25 cellular contexts compared by ENCODE assay signal in the genomic region with DNA sequence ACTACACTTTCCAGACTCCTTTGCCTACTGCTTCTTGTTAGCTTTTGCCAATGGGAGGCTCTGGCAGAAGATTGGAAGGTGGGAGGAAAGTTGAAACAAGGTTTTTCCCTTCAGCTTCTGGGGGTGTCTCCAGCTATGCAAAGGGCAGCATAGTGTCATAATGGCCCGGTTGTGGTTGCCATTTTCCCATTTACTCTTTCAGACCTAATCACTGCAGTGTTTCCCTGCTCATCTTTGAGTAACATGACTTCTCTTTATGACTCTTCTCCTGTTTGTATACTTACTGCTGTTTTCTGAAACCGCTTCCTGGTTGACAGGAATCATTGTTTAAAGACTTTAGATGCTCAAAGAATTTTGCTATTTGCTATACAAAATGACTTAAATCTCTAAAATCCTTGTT. TPM values are rescaled to one million over a fixed set of nuclear protein-coding genes. Genes with fewer than 3 reads are reported as not detected.
DNase-seq lines count a peak whose midpoint lies in the region; ATAC-seq and TF ChIP-seq lines count a peak whose summit lies in the region.
"Had no signal": no experiment of that assay in that cellular context is flagged by ENCODE, and none has a peak within 500 bp of the region (broad histone marks: within the 10 kb centered on the region; RNA-seq: fewer than 3 reads in every experiment).

No MANE protein-coding gene starts in this region.

- H3K4me1 ChIP-seq in right lobe of liver (no peaks in the 10 kb centered on the region), testis (no peaks in the 10 kb centered on the region)

- H3K36me3 ChIP-seq in right lobe of liver (no peaks in the 10 kb centered on the region), testis (ENCODE audit: low read depth, missing control alignments) (no peaks in the 10 kb centered on the region)
- H3K36me3 ChIP-seq: MG63 had no signal

- peak; percentile 64 for DNase-seq in activated CD4-positive, alpha-beta T cell treated with anti-CD3 and anti-CD28 coated beads for 36 hours
- no peak for DNase-seq in activated CD4-positive, alpha-beta T cell treated with anti-CD3 and anti-CD28 coated beads for 1 hour
- no peak for DNase-seq in activated T-cell treated with anti-CD3 and anti-CD28 coated beads, Interleukin-2, amount 50 U/mL, for 72 hours
- no peak for DNase-seq in activated T-cell treated with anti-CD3 and anti-CD28 coated beads, Interleukin-2, amount 50 U/mL, for 24 hours
- DNase-seq in activated CD8-positive, alpha-beta T cell treated with anti-CD3 and anti-CD28 coated beads for 36 hours = peak; percentile 59
- no peak for DNase-seq in stimulated activated effector memory CD8-positive, alpha-beta T cell treated with anti-CD3 and anti-CD28 coated beads, Interleukin-12 subunit alpha, Interleukin-12 subunit beta, amount 100 ng/mL, for 72 hours (ENCODE audit: low spot score in 2 of 2)
- no peak for DNase-seq in right lobe of liver
- no peak for DNase-seq in testis
- DNase-seq: 8988T; ACHN; Calu3; DMS79 treated with DMSO at 0.1 percent for 48 hours; GF-D8; H9; HFFc6; KBM-7; MG63; NCI-H1105 treated with DMSO at 0.1 percent for 48 hours; NCI-H2029; NCI-H446 treated with DMSO at 0.1 percent for 48 hours; NCI-H526; NCI-H82; NK-92 treated with Interleukin-12 subunit alpha and Interleukin-12 subunit beta, amount 100 ng/mL, for 24 hours; PC-3 had no signal

- POLR2A ChIA-PET in activated CD4-positive, alpha-beta T cell treated with anti-CD3 and anti-CD28 coated beads for 36 hours (lab: Charles Lee) = no interaction called here
- POLR2A ChIA-PET in activated CD8-positive, alpha-beta T cell treated with anti-CD3 and anti-CD28 coated beads for 36 hours (lab: Charles Lee) = no interaction called here

- H3K4me3 Mint-ChIP-seq in activated CD4-positive, alpha-beta T cell treated with anti-CD3 and anti-CD28 coated beads for 36 hours = no peak overlapping the region
- H3K4me3 Mint-ChIP-seq in activated T-cell treated with anti-CD3 and anti-CD28 coated beads, Interleukin-2, amount 50 U/mL, for 72 hours = no peak overlapping the region
- H3K4me3 Mint-ChIP-seq in activated T-cell treated with anti-CD3 and anti-CD28 coated beads, Interleukin-2, amount 50 U/mL, for 24 hours = no peak overlapping the region
- H3K4me3 Mint-ChIP-seq in activated CD8-positive, alpha-beta T cell treated with anti-CD3 and anti-CD28 coated beads for 36 hours = no peak overlapping the region
- H3K4me3 Mint-ChIP-seq in stimulated activated effector memory CD8-positive, alpha-beta T cell treated with anti-CD3 and anti-CD28 coated beads, Interleukin-12 subunit alpha, Interleukin-12 subunit beta, amount 100 ng/mL, for 72 hours = no peak overlapping the region
- H3K4me3 Mint-ChIP-seq: GM23338, H9, HFFc6 had no signal

- H3K27ac Mint-ChIP-seq in activated CD4-positive, alpha-beta T cell treated with anti-CD3 and anti-CD28 coated beads for 36 hours = no peak overlapping the region
- peak overlapping the region; percentile 47 for H3K27ac Mint-ChIP-seq in activated T-cell treated with anti-CD3 and anti-CD28 coated beads, Interleukin-2, amount 50 U/mL, for 72 hours
- H3K27ac Mint-ChIP-seq in activated T-cell treated with anti-CD3 and anti-CD28 coated beads, Interleukin-2, amount 50 U/mL, for 24 hours = no peak overlapping the region
- H3K27ac Mint-ChIP-seq in activated CD8-positive, alpha-beta T cell treated with anti-CD3 and anti-CD28 coated beads for 36 hours = no peak overlapping the region
- no peak overlapping the region for H3K27ac Mint-ChIP-seq in stimulated activated effector memory CD8-positive, alpha-beta T cell treated with anti-CD3 and anti-CD28 coated beads, Interleukin-12 subunit alpha, Interleukin-12 subunit beta, amount 100 ng/mL, for 72 hours
- H3K27ac Mint-ChIP-seq: GM23338, H9, HFFc6 had no signal

- TF ChIP-seq CTCF in activated CD8-positive, alpha-beta T cell treated with anti-CD3 and anti-CD28 coated beads for 36 hours (IDR thresholded peaks at IDR 0.05) = no peak
- TF ChIP-seq CTCF in right lobe of liver (IDR thresholded peaks at IDR 0.05) (no peak), testis (IDR thresholded peaks at IDR 0.05) (no peak)

- no peaks in the 10 kb centered on the region for H3K36me3 Mint-ChIP-seq in activated CD4-positive, alpha-beta T cell treated with anti-CD3 and anti-CD28 coated beads for 36 hours (ENCODE audit: low read depth)
- H3K36me3 Mint-ChIP-seq in activated T-cell treated with anti-CD3 and anti-CD28 coated beads, Interleukin-2, amount 50 U/mL, for 72 hours (ENCODE audit: insufficient read depth in 2 of 2) = peaks cover 0 to 3% of the 10 kb centered on the region in 2 donors
- no peaks in the 10 kb centered on the region for H3K36me3 Mint-ChIP-seq in activated T-cell treated with anti-CD3 and anti-CD28 coated beads, Interleukin-2, amount 50 U/mL, for 24 hours (ENCODE audit: low read depth)
- no peaks in the 10 kb centered on the region for H3K36me3 Mint-ChIP-seq in activated CD8-positive, alpha-beta T cell treated with anti-CD3 and anti-CD28 coated beads for 36 hours (ENCODE audit: low read depth)
- no peaks in the 10 kb centered on the region for H3K36me3 Mint-ChIP-seq in stimulated activated effector memory CD8-positive, alpha-beta T cell treated with anti-CD3 and anti-CD28 coated beads, Interleukin-12 subunit alpha, Interleukin-12 subunit beta, amount 100 ng/mL, for 72 hours

- H3K27me3 ChIP-seq in right lobe of liver (no peaks in the 10 kb centered on the region), testis (no peaks in the 10 kb centered on the region)
- H3K27me3 ChIP-seq: MG63 had no signal

- H3K27me3 Mint-ChIP-seq in activated CD4-positive, alpha-beta T cell treated with anti-CD3 and anti-CD28 coated beads for 36 hours = peaks cover 11% of the 10 kb centered on the region
- peaks cover 47% of the 10 kb centered on the region for H3K27me3 Mint-ChIP-seq in activated T-cell treated with anti-CD3 and anti-CD28 coated beads, Interleukin-2, amount 50 U/mL, for 72 hours (ENCODE audit: low read depth)
- H3K27me3 Mint-ChIP-seq in activated T-cell treated with anti-CD3 and anti-CD28 coated beads, Interleukin-2, amount 50 U/mL, for 24 hours = peaks cover 35% of the 10 kb centered on the region
- peaks cover 16% of the 10 kb centered on the region for H3K27me3 Mint-ChIP-seq in activated CD8-positive, alpha-beta T cell treated with anti-CD3 and anti-CD28 coated beads for 36 hours

- intact Hi-C loops in activated CD4-positive, alpha-beta T cell treated with anti-CD3 and anti-CD28 coated beads for 36 hours (cut with DNase I, micrococcal nuclease) = loop anchor here in 1 of 2 experiments (5.0 kb wide), 1 partner anchor 530 kb away; no protein-coding TSS in a partner anchor
- intact Hi-C loops in activated CD8-positive, alpha-beta T cell treated with anti-CD3 and anti-CD28 coated beads for 36 hours (cut with micrococcal nuclease) = no loop called here
- intact Hi-C loops in right lobe of liver (cut with DNase I) = no loop called here
- intact Hi-C loops in testis (cut with DNase I; ENCODE audit: low total_unique reads) = no loop called here

- ATAC-seq in activated CD4-positive, alpha-beta T cell treated with anti-CD3 and anti-CD28 coated beads for 36 hours = peak; percentile 80
- ATAC-seq in activated T-cell treated with anti-CD3 and anti-CD28 coated beads, Interleukin-2, amount 50 U/mL, for 72 hours (replicated peaks in 1 of 2) = peak; percentile 79 to 89
- ATAC-seq in activated CD8-positive, alpha-beta T cell treated with anti-CD3 and anti-CD28 coated beads for 36 hours = peak; percentile 74
- ATAC-seq in stimulated activated effector memory CD8-positive, alpha-beta T cell treated with anti-CD3 and anti-CD28 coated beads, Interleukin-12 subunit alpha, Interleukin-12 subunit beta, amount 100 ng/mL, for 72 hours = peak; percentile 87
- ATAC-seq in right lobe of liver = no peak
- ATAC-seq: GM23338, PC-3 had no signal

- WGBS in right lobe of liver (ENCODE audit: insufficient coverage, low coverage, low lambda C conversion rate, missing lambda C conversion rate) = 27% methylated on average over 2 of the region's 2 CpGs
- WGBS in testis, 2 donors = 39 to 62% methylated on average over 2 of the region's 2 CpGs

- no peak overlapping the region for H3K27ac ChIP-seq in right lobe of liver
- H3K27ac ChIP-seq in testis = no peak overlapping the region

- no peaks in the 10 kb centered on the region for H3K9me3 Mint-ChIP-seq in activated CD4-positive, alpha-beta T cell treated with anti-CD3 and anti-CD28 coated beads for 36 hours (ENCODE audit: low read depth)
- H3K9me3 Mint-ChIP-seq in activated T-cell treated with anti-CD3 and anti-CD28 coated beads, Interleukin-2, amount 50 U/mL, for 72 hours = no peaks in the 10 kb centered on the region
- no peaks in the 10 kb centered on the region for H3K9me3 Mint-ChIP-seq in activated T-cell treated with anti-CD3 and anti-CD28 coated beads, Interleukin-2, amount 50 U/mL, for 24 hours
- no peaks in the 10 kb centered on the region for H3K9me3 Mint-ChIP-seq in activated CD8-positive, alpha-beta T cell treated with anti-CD3 and anti-CD28 coated beads for 36 hours
- no peaks in the 10 kb centered on the region for H3K9me3 Mint-ChIP-seq in stimulated activated effector memory CD8-positive, alpha-beta T cell treated with anti-CD3 and anti-CD28 coated beads, Interleukin-12 subunit alpha, Interleukin-12 subunit beta, amount 100 ng/mL, for 72 hours
- H3K9me3 Mint-ChIP-seq: GM23338, HFFc6 had no signal

- TF ChIP-seq POLR2A in right lobe of liver (IDR thresholded peaks at IDR 0.05) (no peak), testis (IDR thresholded peaks at IDR 0.05) (no peak)

- H3K4me3 ChIP-seq in right lobe of liver = no peak overlapping the region
- no peak overlapping the region for H3K4me3 ChIP-seq in testis
- H3K4me3 ChIP-seq: GM23338, MG63 had no signal

- H3K4me1 Mint-ChIP-seq in activated CD4-positive, alpha-beta T cell treated with anti-CD3 and anti-CD28 coated beads for 36 hours = peaks cover 39% of the 10 kb centered on the region
- H3K4me1 Mint-ChIP-seq in activated T-cell treated with anti-CD3 and anti-CD28 coated beads, Interleukin-2, amount 50 U/mL, for 72 hours (ENCODE audit: low read depth) = peaks cover 40% of the 10 kb centered on the region
- peaks cover 17% of the 10 kb centered on the region for H3K4me1 Mint-ChIP-seq in activated T-cell treated with anti-CD3 and anti-CD28 coated beads, Interleukin-2, amount 50 U/mL, for 24 hours (ENCODE audit: low read depth)
- peaks cover 29% of the 10 kb centered on the region for H3K4me1 Mint-ChIP-seq in activated CD8-positive, alpha-beta T cell treated with anti-CD3 and anti-CD28 coated beads for 36 hours (ENCODE audit: low read depth)
- peaks cover 9% of the 10 kb centered on the region for H3K4me1 Mint-ChIP-seq in stimulated activated effector memory CD8-positive, alpha-beta T cell treated with anti-CD3 and anti-CD28 coated beads, Interleukin-12 subunit alpha, Interleukin-12 subunit beta, amount 100 ng/mL, for 72 hours

- H3K9me3 ChIP-seq in right lobe of liver (no peaks in the 10 kb centered on the region), testis (no peaks in the 10 kb centered on the region)
- H3K9me3 ChIP-seq: MG63 had no signal

- CTCF ChIA-PET in activated CD4-positive, alpha-beta T cell treated with anti-CD3 and anti-CD28 coated beads for 36 hours (lab: Charles Lee) = interaction anchor here (0.5 to 1.1 kb wide), 3 partner anchors 68 to 1100 kb away, joined by 3 read pairs; no protein-coding TSS in a partner anchor
- CTCF ChIA-PET in activated CD8-positive, alpha-beta T cell treated with anti-CD3 and anti-CD28 coated beads for 36 hours (lab: Charles Lee) = interaction anchor here (1.4 kb wide), 1 partner anchor 515 kb away, joined by 3 read pairs; no protein-coding TSS in a partner anchor

RNA-seq across cellular contexts. Expression of a gene that starts 19.9 kb away (rescaled TPM):
- 1 to 10 TPM; 4.6 to 7.5 TPM for total RNA-seq in activated CD4-positive, alpha-beta T cell treated with anti-CD3 and anti-CD28 coated beads for 36 hours
- 1 to 10 TPM; 2.5 to 3.3 TPM for total RNA-seq in activated T-cell treated with anti-CD3 and anti-CD28 coated beads, Interleukin-2, amount 50 U/mL, for 72 hours
- 1 to 10 TPM; 5.9 to 7.1 TPM for total RNA-seq in activated CD8-positive, alpha-beta T cell treated with anti-CD3 and anti-CD28 coated beads for 36 hours
- 1 to 10 TPM in 5 of 6 experiments, under 1 TPM in 1; 0.86 to 3.4 (median 2.4) TPM for total RNA-seq in right lobe of liver
- 1 to 10 TPM in 1 of 2 donors, under 1 TPM in 1; 0.31 to 1.3 TPM for total RNA-seq in testis
- polyA plus RNA-seq in testis (ENCODE audit: insufficient read depth, low read depth, low replicate concordance) = 5.7 TPM
- total RNA-seq: Calu3, GM23338, H9, HFFc6, PC-3 had no signal

Comparison
In these comparisons a context has a peak if more than half of its experiments do, and no peak if none do; other contexts are left out.
1. DNase-seq: peak in activated CD4-positive, alpha-beta T cell treated with anti-CD3 and anti-CD28 coated beads for 36 hours (single experiment) and activated CD8-positive, alpha-beta T cell treated with anti-CD3 and anti-CD28 coated beads for 36 hours (single experiment); none in activated CD4-positive, alpha-beta T cell treated with anti-CD3 and anti-CD28 coated beads for 1 hour (single experiment), activated T-cell treated with anti-CD3 and anti-CD28 coated beads, Interleukin-2, amount 50 U/mL, for 72 hours (0 of 2), activated T-cell treated with anti-CD3 and anti-CD28 coated beads, Interleukin-2, amount 50 U/mL, for 24 hours (single experiment), stimulated activated effector memory CD8-positive, alpha-beta T cell treated with anti-CD3 and anti-CD28 coated beads, Interleukin-12 subunit alpha, Interleukin-12 subunit beta, amount 100 ng/mL, for 72 hours (0 of 2), right lobe of liver (0 of 3) and testis (single experiment).
2. ATAC-seq: peak in activated CD4-positive, alpha-beta T cell treated with anti-CD3 and anti-CD28 coated beads for 36 hours (single experiment), activated T-cell treated with anti-CD3 and anti-CD28 coated beads, Interleukin-2, amount 50 U/mL, for 72 hours (2 of 2), activated CD8-positive, alpha-beta T cell treated with anti-CD3 and anti-CD28 coated beads for 36 hours (single experiment) and stimulated activated effector memory CD8-positive, alpha-beta T cell treated with anti-CD3 and anti-CD28 coated beads, Interleukin-12 subunit alpha, Interleukin-12 subunit beta, amount 100 ng/mL, for 72 hours (single experiment); none in right lobe of liver (0 of 4).